8 cellular contexts compared by ENCODE assay signal in genomic region chr9:126915281-126915816, GRCh38. TPM values are rescaled to one million over a fixed set of nuclear protein-coding genes. Genes with fewer than 3 reads are reported as not detected.
A peak's percentile ranks its signal among the peaks of the same experiment; 100 is the strongest.
DNase-seq lines count a peak whose midpoint lies in the region; ATAC-seq and TF ChIP-seq lines count a peak whose summit lies in the region.

No MANE protein-coding gene starts in this region.

- WGBS in transverse colon (ENCODE audit: low coverage in 1 of 2), 2 donors = 14% methylated on average over 20 of the region's 43 CpGs; no CpG with 5 or more reads in 1 of the 2 donors

- intact Hi-C loops in transverse colon (cut with DNase I; ENCODE audit: low total_unique reads) = no loop called here

- H3K4me1 ChIP-seq in mucosa of rectum (ENCODE audit: control insufficient read depth in 2 of 2, insufficient read depth in 2 of 2, low read length in 2 of 2) (peaks cover 8 to 9% of the 10 kb centered on the region in 2 donors), transverse colon (peaks cover 0 to 16% (median 8%) of the 10 kb centered on the region in 4 donors)

- H3K36me3 ChIP-seq in mucosa of rectum (ENCODE audit: control insufficient read depth in 2 of 2, insufficient read depth in 2 of 2, low read length in 2 of 2) = no peaks in the 10 kb centered on the region
- no peaks in the 10 kb centered on the region for H3K36me3 ChIP-seq in transverse colon

- TF ChIP-seq POLR2A in transverse colon (IDR thresholded peaks at IDR 0.05) = peak; percentile 17

- H3K9me3 ChIP-seq in mucosa of rectum (ENCODE audit: control insufficient read depth in 2 of 2, low read length in 2 of 2) (no peaks in the 10 kb centered on the region), transverse colon (no peaks in the 10 kb centered on the region)

- DNase-seq in DMS79 (lab: John Stamatoyannopoulos, UW) (peak; percentile 60), T-helper 22 cell (ENCODE audit: low read depth) (peak; percentile 53), transverse colon (peak; percentile 92), OCI-M2 (lab: John Stamatoyannopoulos, UW; ENCODE audit: unreplicated experiment) (no peak), NCI-H187 treated with DMSO at 0.1 percent for 48 hours (lab: John Stamatoyannopoulos, UW) (no peak)
- peak; percentile 50 for DNase-seq in effector CD8-positive, alpha-beta T cell (lab: John Stamatoyannopoulos, UW)

- TF ChIP-seq EP300 in transverse colon (IDR thresholded peaks at IDR 0.05; ENCODE audit: low read depth) = no peak

- H3K4me3 ChIP-seq in mucosa of rectum (ENCODE audit: low read length in 2 of 2) (peak overlapping the region; percentile 67 to 79), transverse colon (peak overlapping the region; percentile 46 to 88 (median 64))

- peak overlapping the region; percentile 22 to 90 for H3K27ac ChIP-seq in mucosa of rectum (ENCODE audit: low read depth in 2 of 2, low read length in 2 of 2)
- H3K27ac ChIP-seq in transverse colon = peak overlapping the region; percentile 58 to 94 (median 90)

- no peak for TF ChIP-seq CTCF in transverse colon (IDR thresholded peaks at IDR 0.05)

- H3K9ac ChIP-seq in mucosa of rectum (ENCODE audit: low read depth in 1 of 2, low read length in 2 of 2) = peak overlapping the region; percentile 63 to 77

- ATAC-seq in HG03432 (IDR thresholded peaks at IDR 0.05; ENCODE audit: unreplicated experiment) = peak; percentile 8

- H3K27me3 ChIP-seq in mucosa of rectum (ENCODE audit: control insufficient read depth in 2 of 2, insufficient read depth in 2 of 2, low read length in 2 of 2) (no peaks in the 10 kb centered on the region), transverse colon (peaks cover 4% of the 10 kb centered on the region)

- in situ Hi-C loops in transverse colon (cut with MboI; ENCODE audit: low pct_ligation_motif_present in 1 of 4, low pct_unique_long_range_greater_than_20kb in 1 of 4, low sequenced_read_pairs in 3 of 4) = no loop called here

RNA-seq across cellular contexts. Expression of gene RALGPS1, which starts 0.8 kb away (rescaled TPM):
- total RNA-seq in transverse colon = 100 to 1,000 TPM in 2 of 4 donors, 10 to 100 TPM in 2; 46.0 to 119 (median 87.6) TPM

RNA-seq across cellular contexts. Expression of gene ZBTB34, which starts 54.9 kb away (rescaled TPM):
- 10 to 100 TPM in 3 of 4 donors, 1 to 10 TPM in 1; 6.0 to 14.9 (median 10.3) TPM for total RNA-seq in transverse colon

Comparison
In these comparisons a context has a peak if more than half of its experiments do, and no peak if none do; other contexts are left out.
1. DNase-seq: peak in DMS79 (single experiment), T-helper 22 cell (single experiment), effector CD8-positive, alpha-beta T cell (single experiment) and transverse colon (single experiment); none in OCI-M2 (single experiment) and NCI-H187 treated with DMSO at 0.1 percent for 48 hours (single experiment).